8 cellular contexts compared by ENCODE assay signal in the genomic region with DNA sequence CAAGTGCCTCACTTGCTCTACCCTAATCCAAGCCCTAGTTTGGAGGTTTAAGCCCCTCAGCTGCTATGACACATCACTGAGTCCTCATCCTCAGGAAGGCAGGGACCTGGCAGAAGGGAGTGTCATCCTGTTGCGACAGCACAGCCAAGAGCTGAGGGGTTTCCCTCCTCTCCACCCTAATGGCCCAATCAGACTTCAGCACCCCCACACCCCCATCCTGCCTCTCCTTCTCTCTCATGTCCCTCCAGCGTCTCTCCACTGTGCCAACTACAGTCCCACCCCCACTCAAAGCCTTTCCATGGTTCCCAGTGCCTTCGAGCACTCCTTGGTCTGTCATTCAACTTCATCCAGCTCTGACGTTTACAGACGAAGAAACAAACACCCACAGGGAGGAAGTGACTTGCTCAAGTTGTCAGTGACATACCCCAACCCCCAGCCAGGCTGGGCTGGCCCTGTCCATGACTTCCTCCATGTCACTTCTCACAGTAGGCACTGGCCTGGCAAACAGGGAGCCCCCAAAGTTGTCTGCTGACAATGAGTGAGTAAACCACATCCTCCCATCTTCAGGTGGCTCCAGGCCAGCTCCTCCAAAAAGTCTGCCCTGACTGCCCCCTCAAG. TPM values are rescaled to one million over a fixed set of nuclear protein-coding genes. Genes with fewer than 3 reads are reported as not detected.
DNase-seq lines count a peak whose midpoint lies in the region; ATAC-seq, FAIRE-seq and TF ChIP-seq lines count a peak whose summit lies in the region.

No MANE protein-coding gene starts in this region.

- no peak overlapping the region for H3K4me3 Mint-ChIP-seq in Calu3 (ENCODE audit: low read depth, unreplicated experiment)

- H3K27me3 Mint-ChIP-seq in Calu3 (ENCODE audit: unreplicated experiment) = no peaks in the 10 kb centered on the region

- H3K4me1 Mint-ChIP-seq in Calu3 (ENCODE audit: low read depth, unreplicated experiment) = peaks cover 28% of the 10 kb centered on the region

- no peak for DNase-seq in GM19239 (ENCODE audit: insufficient read length, low spot score)
- no peak for DNase-seq in SK-N-MC (ENCODE audit: low read depth, low spot score)
- peak; percentile 70 for DNase-seq in activated gamma-delta T cell treated with Interleukin-2 at 50 U/mL for 16 hours
- peak; percentile 63 for DNase-seq in hepatic stellate cell (ENCODE audit: low spot score)
- peak; percentile 61 for DNase-seq in stimulated activated CD4-positive, alpha-beta T cell treated with anti-CD3 and anti-CD28 coated beads, Interleukin-4, amount 100 ng/mL, for 24 hours
- DNase-seq in Calu3 = no peak
- no peak for DNase-seq in G401 (ENCODE audit: low spot score)

- no TSS peak for BruUV-seq in Calu3 (replicated peaks; lab: Mats Ljungman, UMichigan)

- CTCF ChIA-PET in Calu3 (lab: Charles Lee) = interaction anchor here (0.6 kb wide), 1 partner anchor 116 kb away, joined by 3 read pairs; no protein-coding TSS in a partner anchor

- peak; percentile 74 for FAIRE-seq in GM19239 (lab: Jason Lieb, UNC)

- ATAC-seq in HG02884 (IDR thresholded peaks at IDR 0.05; ENCODE audit: unreplicated experiment) = no peak

- no peaks in the 10 kb centered on the region for H3K36me3 ChIP-seq in SK-N-MC (ENCODE audit: insufficient read depth, low read length)

- TF ChIP-seq CTCF in Calu3 (IDR thresholded peaks at IDR 0.05; ENCODE audit: unreplicated experiment) = no peak

- peak overlapping the region; percentile 30; the same call in 1 of the 2 replicates for H3K27ac ChIP-seq in SK-N-MC

- intact Hi-C loops in Calu3 (cut with micrococcal nuclease; ENCODE audit: unreplicated experiment) = no loop called here

- no peaks in the 10 kb centered on the region for H3K9me3 ChIP-seq in SK-N-MC (ENCODE audit: low read depth, low read length)

- H3K4me3 ChIP-seq in SK-N-MC = no peak overlapping the region

- H3K36me3 Mint-ChIP-seq in Calu3 (ENCODE audit: insufficient read depth, unreplicated experiment) = peaks cover 3% of the 10 kb centered on the region

- H3K9ac ChIP-seq in SK-N-MC (ENCODE audit: insufficient read length) = no peak overlapping the region

- no peak overlapping the region for H3K27ac Mint-ChIP-seq in Calu3 (ENCODE audit: unreplicated experiment)

- in situ Hi-C loops in G401 (cut with HindIII; ENCODE audit: low sequenced_read_pairs) = no loop called here

- H3K9me3 Mint-ChIP-seq in Calu3 (ENCODE audit: low read depth, unreplicated experiment) = no peaks in the 10 kb centered on the region

RNA-seq across cellular contexts. Expression of gene ARAP1, which starts 15.6 kb away (rescaled TPM):
- 53.0 and 61.3 TPM in 2 replicates for total RNA-seq in Calu3 (2022)
- 89.9 and 113 TPM in 2 replicates for total RNA-seq in G401 (2014; rRNA removed; shearing (Covaris generic))

RNA-seq across cellular contexts. Expression of gene STARD10, which starts 57.3 kb away (rescaled TPM):
- total RNA-seq in Calu3 (2022) = 55.1 and 68.9 TPM in 2 replicates
- 68.8 and 74.1 TPM in 2 replicates for total RNA-seq in G401 (2014; rRNA removed; shearing (Covaris generic))

Comparison
In these comparisons a context has a peak if more than half of its experiments do, and no peak if none do; other contexts are left out.
1. DNase-seq: peak in activated gamma-delta T cell treated with Interleukin-2 at 50 U/mL for 16 hours (single experiment), hepatic stellate cell (single experiment) and stimulated activated CD4-positive, alpha-beta T cell treated with anti-CD3 and anti-CD28 coated beads, Interleukin-4, amount 100 ng/mL, for 24 hours (single experiment); none in GM19239 (single experiment), SK-N-MC (single experiment), Calu3 (single experiment) and G401 (single experiment).